Comparison of ENCODE assay signal across 21 cellular contexts in genomic region chr5:3361811-3362605, GRCh38.
"Had no signal": no experiment of that assay in that cellular context is flagged by ENCODE, and none has a peak within 500 bp of the region (broad histone marks: within the 10 kb centered on the region; RNA-seq: fewer than 3 reads in every experiment).

No MANE protein-coding gene starts in this region.

- H3K27me3 ChIP-seq: esophagus muscularis mucosa, neutrophil, right atrium auricular region, thyroid gland, upper lobe of left lung had no signal

- H3K9me3 ChIP-seq: neutrophil, right atrium auricular region, thyroid gland had no signal

- H3K27ac Mint-ChIP-seq: naive thymus-derived CD8-positive, alpha-beta T cell had no signal

- H3K27ac ChIP-seq: dorsolateral prefrontal cortex, epithelial cell of prostate, esophagus muscularis mucosa, gastroesophageal sphincter, neutrophil, right atrium auricular region, thyroid gland, upper lobe of left lung had no signal

- DNase-seq: caudate nucleus; cortex of kidney; effector memory CD4-positive, alpha-beta T cell; foreskin fibroblast; glutamatergic neuron; kidney glomerular epithelial cell; mammary epithelial cell; mucosa of descending colon; naive thymus-derived CD8-positive, alpha-beta T cell; posterior cingulate gyrus; stimulated activated CD4-positive, alpha-beta T cell treated with anti-CD3 and anti-CD28 coated beads, Interleukin-2, amount 100 ng/mL, for 48 hours; stimulated activated naive CD4-positive, alpha-beta T cell treated with Interleukin-2 at 50 U/mL for 16 hours; thyroid gland; upper lobe of left lung had no signal

- H3K4me1 ChIP-seq: esophagus muscularis mucosa, gastroesophageal sphincter, right atrium auricular region, thyroid gland, upper lobe of left lung had no signal

- ATAC-seq: gastroesophageal sphincter; mucosa of descending colon; naive thymus-derived CD8-positive, alpha-beta T cell had no signal

- H3K4me3 ChIP-seq: dorsolateral prefrontal cortex, esophagus muscularis mucosa, gastroesophageal sphincter, mucosa of descending colon, right atrium auricular region, smooth muscle cell, thyroid gland, upper lobe of left lung had no signal

- H3K36me3 ChIP-seq: esophagus muscularis mucosa, gastroesophageal sphincter, neutrophil, right atrium auricular region, thyroid gland, upper lobe of left lung had no signal

- H3K4me3 Mint-ChIP-seq: naive thymus-derived CD8-positive, alpha-beta T cell had no signal
